In genomic region chr21:36487641-36488307, GRCh38 we compare ENCODE assay signal across 13 cellular contexts. TPM values are rescaled to one million over a fixed set of nuclear protein-coding genes. Genes with fewer than 3 reads are reported as not detected.
DNase-seq lines count a peak whose midpoint lies in the region; ATAC-seq and TF ChIP-seq lines count a peak whose summit lies in the region.
"Had no signal": no experiment of that assay in that cellular context is flagged by ENCODE, and none has a peak within 500 bp of the region (broad histone marks: within the 10 kb centered on the region; RNA-seq: fewer than 3 reads in every experiment).

No MANE protein-coding gene starts in this region.

- H3K36me3 Mint-ChIP-seq in T-helper 2 cell treated with Interferon-gamma antibody and Interleukin-4, amounts not matched to agents 5 μg/mL and 100 μg/mL, for 36 hours (ENCODE audit: low read depth) = no peaks in the 10 kb centered on the region
- no peaks in the 10 kb centered on the region for H3K36me3 Mint-ChIP-seq in CD4-positive, alpha-beta T cell (ENCODE audit: low read depth)

- no peak overlapping the region for H3K27ac ChIP-seq in CD4-positive, alpha-beta T cell (ENCODE audit: low read depth, low read length)

- no peak overlapping the region for H3K27ac Mint-ChIP-seq in T-helper 2 cell treated with Interferon-gamma antibody and Interleukin-4, amounts not matched to agents 5 μg/mL and 100 μg/mL, for 36 hours
- H3K27ac Mint-ChIP-seq in CD4-positive, alpha-beta T cell = no peak overlapping the region

- no peak overlapping the region for H3K4me3 Mint-ChIP-seq in T-helper 2 cell treated with Interferon-gamma antibody and Interleukin-4, amounts not matched to agents 5 μg/mL and 100 μg/mL, for 36 hours
- H3K4me3 Mint-ChIP-seq in CD4-positive, alpha-beta T cell = no peak overlapping the region

- DNase-seq in NCI-H2081 (lab: John Stamatoyannopoulos, UW) (peak; percentile 36 to 67), NCI-H2081 treated with DMSO at 0.1 percent for 48 hours (lab: John Stamatoyannopoulos, UW) (no peak), OCI-M1 (lab: John Stamatoyannopoulos, UW) (peak; percentile 64), dermis blood vessel endothelial cell (peak; percentile 81), pulmonary artery endothelial cell (ENCODE audit: low read depth, low spot score) (peak; percentile 45), EL (no peak)
- no peak for DNase-seq in T-helper 2 cell treated with Interferon-gamma antibody and Interleukin-4, amounts not matched to agents 5 μg/mL and 100 μg/mL, for 36 hours (ENCODE audit: low spot score)
- no peak for DNase-seq in CD4-positive, alpha-beta T cell
- DNase-seq: 8988T, DMS79 treated with DMSO at 0.1 percent for 48 hours, head of caudate nucleus, NCI-H146 had no signal

- no peaks in the 10 kb centered on the region for H3K27me3 Mint-ChIP-seq in T-helper 2 cell treated with Interferon-gamma antibody and Interleukin-4, amounts not matched to agents 5 μg/mL and 100 μg/mL, for 36 hours (ENCODE audit: low read depth)
- H3K27me3 Mint-ChIP-seq in CD4-positive, alpha-beta T cell = peaks cover 8% of the 10 kb centered on the region

- ATAC-seq in CD4-positive, alpha-beta T cell (ENCODE audit: poor library complexity) = no peak
- ATAC-seq: Right ventricle myocardium inferior had no signal

- H3K4me1 Mint-ChIP-seq in T-helper 2 cell treated with Interferon-gamma antibody and Interleukin-4, amounts not matched to agents 5 μg/mL and 100 μg/mL, for 36 hours (ENCODE audit: low read depth) = no peaks in the 10 kb centered on the region
- no peaks in the 10 kb centered on the region for H3K4me1 Mint-ChIP-seq in CD4-positive, alpha-beta T cell (ENCODE audit: low read depth)

- no peaks in the 10 kb centered on the region for H3K9me3 ChIP-seq in CD4-positive, alpha-beta T cell (ENCODE audit: control insufficient read depth, low read length)

- intact Hi-C loops in CD4-positive, alpha-beta T cell (cut with DNase I, micrococcal nuclease) = no loop called here

- CTCF ChIA-PET in CD4-positive, alpha-beta T cell (lab: Charles Lee) = no interaction called here

- TF ChIP-seq CTCF in CD4-positive, alpha-beta T cell (IDR thresholded peaks at IDR 0.05) = no peak

- H3K27me3 ChIP-seq in CD4-positive, alpha-beta T cell (ENCODE audit: control insufficient read depth, insufficient read depth, low read length) = no peaks in the 10 kb centered on the region

- H3K9me3 Mint-ChIP-seq in T-helper 2 cell treated with Interferon-gamma antibody and Interleukin-4, amounts not matched to agents 5 μg/mL and 100 μg/mL, for 36 hours = no peaks in the 10 kb centered on the region
- H3K9me3 Mint-ChIP-seq in CD4-positive, alpha-beta T cell = no peaks in the 10 kb centered on the region

- POLR2A ChIA-PET in CD4-positive, alpha-beta T cell (lab: Charles Lee) = no interaction called here

RNA-seq across cellular contexts. Expression of gene CLDN14, which starts 7.9 kb away (rescaled TPM):
- total RNA-seq in dermis blood vessel endothelial cell = 0.09 and 0.34 TPM in 2 replicates
- 0.66 and 0.99 TPM in 2 replicates for total RNA-seq in pulmonary artery endothelial cell
- total RNA-seq in CD4-positive, alpha-beta T cell = not detected
- total RNA-seq: Right ventricle myocardium inferior had no signal

Comparison
In these comparisons a context has a peak if more than half of its experiments do, and no peak if none do; other contexts are left out.
1. DNase-seq: peak in NCI-H2081 (2 of 2), OCI-M1 (single experiment), dermis blood vessel endothelial cell (single experiment) and pulmonary artery endothelial cell (single experiment); none in NCI-H2081 treated with DMSO at 0.1 percent for 48 hours (single experiment), EL (single experiment), T-helper 2 cell treated with Interferon-gamma antibody and Interleukin-4, amounts not matched to agents 5 μg/mL and 100 μg/mL, for 36 hours (single experiment) and CD4-positive, alpha-beta T cell (0 of 10).